19 cellular contexts compared by ENCODE assay signal in genomic region chr2:8597526-8598225, GRCh38.
DNase-seq lines count a peak whose midpoint lies in the region; ATAC-seq, FAIRE-seq and TF ChIP-seq lines count a peak whose summit lies in the region.
"Had no signal": no experiment of that assay in that cellular context is flagged by ENCODE, and none has a peak within 500 bp of the region (broad histone marks: within the 10 kb centered on the region; RNA-seq: fewer than 3 reads in every experiment).

No MANE protein-coding gene starts in this region.

- H3K9ac ChIP-seq in astrocyte (ENCODE audit: low read length) = no peak overlapping the region
- H3K9ac ChIP-seq: parathyroid adenoma had no signal

- H3K9me3 ChIP-seq in astrocyte (ENCODE audit: insufficient read depth, low read depth, low read length) (no peaks in the 10 kb centered on the region), right lobe of liver (no peaks in the 10 kb centered on the region), suprapubic skin (no peaks in the 10 kb centered on the region), testis (no peaks in the 10 kb centered on the region)
- H3K9me3 ChIP-seq: esophagus muscularis mucosa, mucosa of descending colon had no signal

- H3K79me2 ChIP-seq in astrocyte (ENCODE audit: insufficient read depth, low read length) = no peaks in the 10 kb centered on the region
- H3K79me2 ChIP-seq: parathyroid adenoma had no signal

- H3K36me3 ChIP-seq in astrocyte (ENCODE audit: insufficient read depth, low read length) (no peaks in the 10 kb centered on the region), right lobe of liver (no peaks in the 10 kb centered on the region), suprapubic skin (no peaks in the 10 kb centered on the region), testis (ENCODE audit: low read depth, missing control alignments) (no peaks in the 10 kb centered on the region)
- H3K36me3 ChIP-seq: esophagus muscularis mucosa had no signal

- intact Hi-C loops in right lobe of liver (cut with DNase I) = no loop called here
- intact Hi-C loops in testis (cut with DNase I; ENCODE audit: low total_unique reads) = no loop called here

- H3K9me3 Mint-ChIP-seq in activated naive CD8-positive, alpha-beta T cell treated with anti-CD3 and anti-CD28 coated beads, Interleukin-2, amount 50 U/mL, for 24 hours = no peaks in the 10 kb centered on the region
- no peaks in the 10 kb centered on the region for H3K9me3 Mint-ChIP-seq in activated naive CD8-positive, alpha-beta T cell treated with anti-CD3 and anti-CD28 coated beads for 36 hours
- H3K9me3 Mint-ChIP-seq in astrocyte (ENCODE audit: unreplicated experiment) = peaks cover 3% of the 10 kb centered on the region
- H3K9me3 Mint-ChIP-seq: CD4-positive, alpha-beta T cell; stimulated activated naive B cell treated with anti-CD40 and anti-IgM and Interleukin-4, amounts not matched to agents 10 μg/mL and 1 μg/mL and 100 μg/mL, for 72 hours had no signal

- peak overlapping the region; percentile 7 for H3K27ac Mint-ChIP-seq in activated naive CD8-positive, alpha-beta T cell treated with anti-CD3 and anti-CD28 coated beads, Interleukin-2, amount 50 U/mL, for 24 hours
- H3K27ac Mint-ChIP-seq in activated naive CD8-positive, alpha-beta T cell treated with anti-CD3 and anti-CD28 coated beads for 36 hours = no peak overlapping the region
- H3K27ac Mint-ChIP-seq in astrocyte (ENCODE audit: unreplicated experiment) = no peak overlapping the region
- H3K27ac Mint-ChIP-seq: CD4-positive, alpha-beta T cell; stimulated activated naive B cell treated with anti-CD40 and anti-IgM and Interleukin-4, amounts not matched to agents 10 μg/mL and 1 μg/mL and 100 μg/mL, for 72 hours had no signal

- H3K27ac ChIP-seq in astrocyte (ENCODE audit: low read depth, low read length) (peak overlapping the region; percentile 4), right lobe of liver (peak overlapping the region in 2 of 3 donors; percentile 59 to 69), suprapubic skin (no peak overlapping the region), testis (no peak overlapping the region)
- H3K27ac ChIP-seq: dorsolateral prefrontal cortex, esophagus muscularis mucosa, parathyroid adenoma had no signal

- FAIRE-seq in astrocyte (lab: Jason Lieb, UNC) = no peak

- no peaks in the 10 kb centered on the region for H3K36me3 Mint-ChIP-seq in activated naive CD8-positive, alpha-beta T cell treated with anti-CD3 and anti-CD28 coated beads, Interleukin-2, amount 50 U/mL, for 24 hours (ENCODE audit: low read depth)
- no peaks in the 10 kb centered on the region for H3K36me3 Mint-ChIP-seq in activated naive CD8-positive, alpha-beta T cell treated with anti-CD3 and anti-CD28 coated beads for 36 hours
- H3K36me3 Mint-ChIP-seq in astrocyte (ENCODE audit: low read depth, unreplicated experiment) = no peaks in the 10 kb centered on the region

- TF ChIP-seq EP300 in suprapubic skin (IDR thresholded peaks at IDR 0.05) = no peak

- no peaks in the 10 kb centered on the region for H4K20me1 ChIP-seq in astrocyte (ENCODE audit: insufficient read depth, low read length)

- no peak overlapping the region for H3K4me3 ChIP-seq in astrocyte (ENCODE audit: insufficient read depth, low read depth, low read length)
- H3K4me3 ChIP-seq in right lobe of liver = no peak overlapping the region
- no peak overlapping the region for H3K4me3 ChIP-seq in suprapubic skin
- H3K4me3 ChIP-seq in testis = no peak overlapping the region
- H3K4me3 ChIP-seq: dorsolateral prefrontal cortex, esophagus muscularis mucosa, mucosa of descending colon had no signal

- H3K27me3 Mint-ChIP-seq in activated naive CD8-positive, alpha-beta T cell treated with anti-CD3 and anti-CD28 coated beads, Interleukin-2, amount 50 U/mL, for 24 hours = no peaks in the 10 kb centered on the region
- H3K27me3 Mint-ChIP-seq in activated naive CD8-positive, alpha-beta T cell treated with anti-CD3 and anti-CD28 coated beads for 36 hours = no peaks in the 10 kb centered on the region
- H3K27me3 Mint-ChIP-seq in astrocyte (ENCODE audit: low read depth, unreplicated experiment) = peaks cover 11% of the 10 kb centered on the region
- H3K27me3 Mint-ChIP-seq: CD4-positive, alpha-beta T cell had no signal

- DNase-seq in activated naive CD8-positive, alpha-beta T cell treated with anti-CD3 and anti-CD28 coated beads, Interleukin-2, amount 50 U/mL, for 24 hours = no peak
- no peak for DNase-seq in activated naive CD8-positive, alpha-beta T cell treated with anti-CD3 and anti-CD28 coated beads for 36 hours
- DNase-seq in astrocyte (ENCODE audit: low read depth) (no peak), right lobe of liver (peak; percentile 64 to 73 (median 70)), suprapubic skin (ENCODE audit: low spot score in 2 of 2) (peak; percentile 44 to 63), NCI-H2227 treated with DMSO at 0.1 percent for 48 hours (lab: John Stamatoyannopoulos, UW) (no peak), NCI-H510A (lab: John Stamatoyannopoulos, UW) (no peak), testis (no peak)
- DNase-seq: activated CD4-positive, alpha-beta T cell treated with anti-CD3 and anti-CD28 coated beads for 1 hour; activated naive CD4-positive, alpha-beta T cell treated with Interleukin-2 at 50 U/mL for 16 hours; mucosa of descending colon; NCI-H1436 treated with DMSO at 0.1 percent for 48 hours; NCI-H446; stimulated activated naive B cell treated with anti-CD40 and anti-IgM and Interleukin-4, amounts not matched to agents 10 μg/mL and 1 μg/mL and 100 μg/mL, for 72 hours; T-helper 9 cell had no signal

- peaks cover 9% of the 10 kb centered on the region for H3K4me1 Mint-ChIP-seq in activated naive CD8-positive, alpha-beta T cell treated with anti-CD3 and anti-CD28 coated beads, Interleukin-2, amount 50 U/mL, for 24 hours
- H3K4me1 Mint-ChIP-seq in activated naive CD8-positive, alpha-beta T cell treated with anti-CD3 and anti-CD28 coated beads for 36 hours = peaks cover 4% of the 10 kb centered on the region
- peaks cover 5% of the 10 kb centered on the region for H3K4me1 Mint-ChIP-seq in astrocyte (ENCODE audit: low read depth, unreplicated experiment)

- H3K4me3 Mint-ChIP-seq in activated naive CD8-positive, alpha-beta T cell treated with anti-CD3 and anti-CD28 coated beads, Interleukin-2, amount 50 U/mL, for 24 hours = no peak overlapping the region
- H3K4me3 Mint-ChIP-seq in activated naive CD8-positive, alpha-beta T cell treated with anti-CD3 and anti-CD28 coated beads for 36 hours = no peak overlapping the region
- no peak overlapping the region for H3K4me3 Mint-ChIP-seq in astrocyte (ENCODE audit: unreplicated experiment)
- H3K4me3 Mint-ChIP-seq: CD4-positive, alpha-beta T cell; stimulated activated naive B cell treated with anti-CD40 and anti-IgM and Interleukin-4, amounts not matched to agents 10 μg/mL and 1 μg/mL and 100 μg/mL, for 72 hours had no signal

- WGBS in right lobe of liver (ENCODE audit: insufficient coverage, low coverage, low lambda C conversion rate, missing lambda C conversion rate) = 70% methylated on average over 4 of the region's 10 CpGs
- 92% methylated on average over 8 of the region's 10 CpGs for WGBS in suprapubic skin
- 85 to 95% methylated on average over 9 to 10 of the region's 10 CpGs for WGBS in testis, 2 donors

- no peak for TF ChIP-seq POLR2A in right lobe of liver (IDR thresholded peaks at IDR 0.05)
- TF ChIP-seq POLR2A in suprapubic skin (IDR thresholded peaks at IDR 0.05) = no peak
- TF ChIP-seq POLR2A in testis (IDR thresholded peaks at IDR 0.05) = no peak

- TF ChIP-seq CTCF in astrocyte (IDR thresholded peaks at IDR 0.05; ENCODE audit: insufficient read depth, low read depth, low read length) (no peak), right lobe of liver (IDR thresholded peaks at IDR 0.05) (no peak), suprapubic skin (IDR thresholded peaks at IDR 0.05) (no peak), testis (IDR thresholded peaks at IDR 0.05) (no peak)

- no peak overlapping the region for H3K4me2 ChIP-seq in astrocyte (ENCODE audit: low read length)

- no peaks in the 10 kb centered on the region for H3K4me1 ChIP-seq in astrocyte (ENCODE audit: insufficient read depth, low read length)
- H3K4me1 ChIP-seq in right lobe of liver = peaks cover 0 to 14% (median 2%) of the 10 kb centered on the region in 4 donors
- no peaks in the 10 kb centered on the region for H3K4me1 ChIP-seq in suprapubic skin
- no peaks in the 10 kb centered on the region for H3K4me1 ChIP-seq in testis
- H3K4me1 ChIP-seq: esophagus muscularis mucosa, parathyroid adenoma had no signal

- peak overlapping the region; percentile 20 for H2AFZ ChIP-seq in astrocyte (ENCODE audit: low read depth, low read length)
- H2AFZ ChIP-seq: parathyroid adenoma had no signal

- no peak for ATAC-seq in activated naive CD8-positive, alpha-beta T cell treated with anti-CD3 and anti-CD28 coated beads, Interleukin-2, amount 50 U/mL, for 24 hours
- peak; percentile 80 to 93 (median 88) for ATAC-seq in right lobe of liver
- ATAC-seq: stimulated activated naive B cell treated with anti-CD40 and anti-IgM and Interleukin-4, amounts not matched to agents 10 μg/mL and 1 μg/mL and 100 μg/mL, for 72 hours had no signal

- H3K27me3 ChIP-seq in astrocyte (ENCODE audit: insufficient read depth, low read length) (no peaks in the 10 kb centered on the region), right lobe of liver (no peaks in the 10 kb centered on the region), suprapubic skin (no peaks in the 10 kb centered on the region), testis (no peaks in the 10 kb centered on the region)
- H3K27me3 ChIP-seq: dorsolateral prefrontal cortex, esophagus muscularis mucosa had no signal

Comparison
In these comparisons a context has a peak if more than half of its experiments do, and no peak if none do; other contexts are left out.
1. DNase-seq: peak in right lobe of liver (3 of 3) and suprapubic skin (2 of 2); none in activated naive CD8-positive, alpha-beta T cell treated with anti-CD3 and anti-CD28 coated beads, Interleukin-2, amount 50 U/mL, for 24 hours (single experiment), activated naive CD8-positive, alpha-beta T cell treated with anti-CD3 and anti-CD28 coated beads for 36 hours (single experiment), astrocyte (single experiment), NCI-H2227 treated with DMSO at 0.1 percent for 48 hours (single experiment), NCI-H510A (single experiment) and testis (single experiment).
2. H3K27ac ChIP-seq: peak in astrocyte (single experiment) and right lobe of liver (2 of 3); none in suprapubic skin (single experiment) and testis (0 of 2).